In genomic region chr15:45634442-45635190, GRCh38 we compare ENCODE assay signal across 1 cellular context.
TF ChIP-seq lines count a peak whose summit lies in the region.

SQOR (plus strand) TSS chr15:45635029; CDS start chr15:45658924, 23,895 bp downstream.

TF ChIP-seq in K562, 482 proteins besides CTCF, POLR2A, EP300 and RAD21 (continued from another document):
- TF ChIP-seq NFIC (IDR thresholded peaks at IDR 0.05): peak; percentile 74
- TF ChIP-seq MED1 (CRISPR knock-in tag; IDR thresholded peaks at IDR 0.05; ENCODE audit: borderline replicate concordance): no peak
- TF ChIP-seq BRD9 (IDR thresholded peaks at IDR 0.05; ENCODE audit: low read depth, partially characterized antibody): no peak
- TF ChIP-seq E2F6 (IDR thresholded peaks at IDR 0.05; ENCODE audit: borderline replicate concordance in 1 of 2, extremely low read depth in 1 of 2, insufficient read depth in 1 of 2, insufficient read length in 1 of 2, low read depth in 1 of 2, low read length in 1 of 2, poor library complexity in 1 of 2, severe bottlenecking in 1 of 2): no peak
- TF ChIP-seq CCAR2 (IDR thresholded peaks at IDR 0.05; ENCODE audit: low read depth, low read length): no peak
- TF ChIP-seq ELF1 (tag; IDR thresholded peaks at IDR 0.05): no peak
- no peak for TF ChIP-seq DDX20 (tag; IDR thresholded peaks at IDR 0.05; ENCODE audit: low read depth)
- TF ChIP-seq VEZF1 (CRISPR knock-in tag; IDR thresholded peaks at IDR 0.05): peak; percentile 23; the same call in 1 of the 2 replicates
- TF ChIP-seq NCOR1 (IDR thresholded peaks at IDR 0.05): no peak
- no peak for TF ChIP-seq ZNF512 (tag; IDR thresholded peaks at IDR 0.05)
- no peak for TF ChIP-seq MTA2 (IDR thresholded peaks at IDR 0.05; ENCODE audit: low read depth)
- TF ChIP-seq ETV1 (tag; conservative IDR thresholded peaks at IDR 0.05; ENCODE audit: low read depth): peak; percentile 28; the same call in 1 of the 2 replicates
- TF ChIP-seq ZNF143 (CRISPR knock-in tag; IDR thresholded peaks at IDR 0.05): no peak
- TF ChIP-seq USF2 (CRISPR knock-in tag; IDR thresholded peaks at IDR 0.05): no peak
- peak in 1 of 2 experiments; percentile 34; a peak in 1 of 4 replicates for TF ChIP-seq MAZ (CRISPR knock-in tag; conservative IDR thresholded peaks at IDR 0.05 in 1 of 2, IDR thresholded peaks at IDR 0.05 in 1 of 2)
- TF ChIP-seq CEBPG (CRISPR knock-in tag; IDR thresholded peaks at IDR 0.05): no peak
- no peak for TF ChIP-seq CEBPG (tag; conservative IDR thresholded peaks at IDR 0.05 in 1 of 2, IDR thresholded peaks at IDR 0.05 in 1 of 2)
- TF ChIP-seq POLR2B (IDR thresholded peaks at IDR 0.05; ENCODE audit: low read depth, partially characterized antibody): no peak
- 0 out of 2 replicates have a peak, but pooled peaks have one; percentile 45 for TF ChIP-seq REST (CRISPR knock-in tag; IDR thresholded peaks at IDR 0.05; ENCODE audit: low read depth)
- no peak for TF ChIP-seq RERE (CRISPR knock-in tag; IDR thresholded peaks at IDR 0.05; ENCODE audit: borderline replicate concordance)
- no peak for TF ChIP-seq RCOR1 (IDR thresholded peaks at IDR 0.05; ENCODE audit: borderline replicate concordance in 1 of 2, low read depth in 2 of 2, low read length in 2 of 2)
- TF ChIP-seq NFE2L1 (tag; IDR thresholded peaks at IDR 0.05; ENCODE audit: borderline replicate concordance, low read depth): no peak
- TF ChIP-seq ZHX1 (conservative IDR thresholded peaks at IDR 0.05; ENCODE audit: low read length): no peak
